Comparison of ENCODE assay signal across 30 cellular contexts in the genomic region with DNA sequence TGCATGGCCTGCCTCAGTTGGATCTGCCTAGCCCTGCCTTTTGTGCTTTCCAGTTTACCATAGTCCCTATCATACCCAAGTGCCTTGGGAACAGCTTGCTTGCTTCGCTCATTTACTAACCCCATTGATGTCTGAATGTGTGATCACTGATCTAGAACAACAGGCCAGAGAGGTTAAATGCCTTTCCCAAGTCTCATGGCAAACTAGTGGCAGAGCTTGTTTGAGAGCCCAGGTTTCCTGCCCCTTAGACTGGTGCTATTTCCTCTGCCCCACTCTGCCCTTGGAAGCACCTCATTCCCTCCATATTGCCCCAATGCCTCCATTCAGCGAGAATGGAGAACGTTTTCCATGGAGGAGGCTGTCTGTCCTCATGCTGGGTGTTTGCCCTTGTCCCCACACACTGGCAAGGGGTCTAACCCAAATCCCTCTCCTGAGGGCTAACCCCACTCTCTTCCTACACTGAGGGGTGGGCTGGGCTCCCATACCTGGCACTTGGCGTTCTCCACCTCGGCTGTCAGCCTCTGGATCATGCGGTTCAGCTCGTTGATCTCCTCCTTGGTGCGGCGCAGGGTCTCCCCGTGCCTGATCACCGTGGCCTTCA. TPM values are rescaled to one million over a fixed set of nuclear protein-coding genes. Genes with fewer than 3 reads are reported as not detected.
DNase-seq lines count a peak whose midpoint lies in the region; ATAC-seq and TF ChIP-seq lines count a peak whose summit lies in the region.
"Had no signal": no experiment of that assay in that cellular context is flagged by ENCODE, and none has a peak within 500 bp of the region (broad histone marks: within the 10 kb centered on the region; RNA-seq: fewer than 3 reads in every experiment).

No MANE protein-coding gene starts in this region.

- dilution Hi-C loops in mammary epithelial cell (cut with HindIII; ENCODE audit: low sequenced_read_pairs) = no loop called here

- ATAC-seq in HG03460 (IDR thresholded peaks at IDR 0.05; ENCODE audit: unreplicated experiment) = no peak
- ATAC-seq: activated CD4-positive, alpha-beta T cell treated with anti-CD3 and anti-CD28 coated beads for 36 hours; activated T-helper 17 cell treated with anti-CD3 and anti-CD28 coated beads, Interleukin-2, amount 50 U/mL, for 72 hours; gastrocnemius medialis; left cardiac atrium had no signal

- TF ChIP-seq CTCF in Calu3 (IDR thresholded peaks at IDR 0.05; ENCODE audit: unreplicated experiment) (no peak), mammary epithelial cell (conservative IDR thresholded peaks at IDR 0.05 in 1 of 2, IDR thresholded peaks at IDR 0.05 in 1 of 2; ENCODE audit: extremely low read depth in 1 of 2, insufficient read depth in 1 of 2, low read depth in 1 of 2, low read length in 2 of 2) (no peak), nephron progenitor cell (IDR thresholded peaks at IDR 0.05) (no peak), uterus (IDR thresholded peaks at IDR 0.05) (no peak)

- peaks cover 19% of the 10 kb centered on the region for H3K36me3 Mint-ChIP-seq in activated CD4-positive, alpha-beta T cell treated with anti-CD3 and anti-CD28 coated beads, Interleukin-2, amount 10 ng/mL, durations not matched to agents 7 days and 5 days (ENCODE audit: low read depth)
- H3K36me3 Mint-ChIP-seq in Calu3 (ENCODE audit: insufficient read depth, unreplicated experiment) (peaks cover 98% of the 10 kb centered on the region), nephron progenitor cell (ENCODE audit: low read depth) (no peaks in the 10 kb centered on the region)
- H3K36me3 Mint-ChIP-seq: memory B cell had no signal

- 86% methylated on average over 10 of the region's 11 CpGs for WGBS in mammary epithelial cell (ENCODE audit: low coverage, missing lambda C conversion rate)

- no TSS peak for BruUV-seq in Calu3 (replicated peaks; lab: Mats Ljungman, UMichigan)
- no TSS peak for BruUV-seq in mammary epithelial cell (replicated peaks; lab: Mats Ljungman, UMichigan)

- H3K27me3 ChIP-seq in mammary epithelial cell (ENCODE audit: insufficient read depth, low read length) = no peaks in the 10 kb centered on the region
- no peaks in the 10 kb centered on the region for H3K27me3 ChIP-seq in uterus

- no peak for TF ChIP-seq POLR2A in uterus (IDR thresholded peaks at IDR 0.05)

- POLR2A ChIA-PET in activated CD4-positive, alpha-beta T cell treated with anti-CD3 and anti-CD28 coated beads, Interleukin-2, amount 10 ng/mL, durations not matched to agents 7 days and 5 days (lab: Charles Lee) = no interaction called here

- H3K9me3 ChIP-seq in mammary epithelial cell (replicated peaks; ENCODE audit: insufficient read depth, low read length) (no peaks in the 10 kb centered on the region), uterus (no peaks in the 10 kb centered on the region)
- H3K9me3 ChIP-seq: gastrocnemius medialis, right atrium auricular region, stomach had no signal

- H3K4me3 ChIP-seq in mammary epithelial cell (replicated peaks in 1 of 3; ENCODE audit: insufficient read depth in 1 of 3, low read depth in 2 of 3, low read length in 3 of 3) (no peak overlapping the region), uterus (no peak overlapping the region)
- H3K4me3 ChIP-seq: gastrocnemius medialis, right atrium auricular region, stomach had no signal

- no peak overlapping the region for H3K9ac ChIP-seq in mammary epithelial cell (ENCODE audit: insufficient read depth, low read length)
- H3K9ac ChIP-seq: parathyroid adenoma had no signal

- H3K9me3 Mint-ChIP-seq in activated CD4-positive, alpha-beta T cell treated with anti-CD3 and anti-CD28 coated beads, Interleukin-2, amount 10 ng/mL, durations not matched to agents 7 days and 5 days = peaks cover 6% of the 10 kb centered on the region
- H3K9me3 Mint-ChIP-seq in Calu3 (ENCODE audit: low read depth, unreplicated experiment) (no peaks in the 10 kb centered on the region), nephron progenitor cell (no peaks in the 10 kb centered on the region)
- H3K9me3 Mint-ChIP-seq: activated naive CD4-positive, alpha-beta T cell treated with anti-CD3 and anti-CD28 coated beads, Interleukin-2, amount 50 U/mL, for 72 hours; activated T-helper 17 cell treated with anti-CD3 and anti-CD28 coated beads, Interleukin-2, amount 50 U/mL, for 72 hours; CD4-positive, alpha-beta T cell; memory B cell had no signal

- no peak for DNase-seq in activated CD4-positive, alpha-beta T cell treated with anti-CD3 and anti-CD28 coated beads, Interleukin-2, amount 10 ng/mL, durations not matched to agents 7 days and 5 days
- no peak for DNase-seq in activated CD4-positive, alpha-beta T cell treated with anti-CD3 and anti-CD28 coated beads, Interleukin-2, amount 50 U/mL, for 1 hour
- peak; percentile 8 for DNase-seq in Calu3
- peak; percentile 63 for DNase-seq in mammary epithelial cell
- no peak for DNase-seq in nephron progenitor cell
- no peak for DNase-seq in GDM1 (lab: John Stamatoyannopoulos, UW)
- DNase-seq in uterus = no peak
- DNase-seq: activated CD8-positive, alpha-beta memory T cell treated with anti-CD3 and anti-CD28 coated beads, Interleukin-2, amount 50 U/mL, for 4 hours; anterior cingulate cortex; CD4-positive, alpha-beta T cell; EL; GOT3; left cardiac atrium; NCI-H1048; NCI-H1694 treated with DMSO at 0.1 percent for 48 hours; NCI-H446 treated with DMSO at 0.1 percent for 48 hours; SHP77; stomach; T-helper 9 cell had no signal

- intact Hi-C loops in Calu3 (cut with micrococcal nuclease; ENCODE audit: unreplicated experiment) = no loop called here
- intact Hi-C loops in mammary epithelial cell (cut with micrococcal nuclease) = loop anchor here (2.0 kb wide), 1 partner anchor 74 kb away; no protein-coding TSS in a partner anchor
- intact Hi-C loops in uterus (cut with DNase I; ENCODE audit: low total_unique reads) = no loop called here

- peak overlapping the region; percentile 72 for H3K27ac Mint-ChIP-seq in activated CD4-positive, alpha-beta T cell treated with anti-CD3 and anti-CD28 coated beads, Interleukin-2, amount 10 ng/mL, durations not matched to agents 7 days and 5 days
- H3K27ac Mint-ChIP-seq in Calu3 (ENCODE audit: unreplicated experiment) (peak overlapping the region; percentile 96), nephron progenitor cell (no peak overlapping the region)
- H3K27ac Mint-ChIP-seq: activated CD4-positive, alpha-beta T cell treated with anti-CD3 and anti-CD28 coated beads for 36 hours; activated naive CD4-positive, alpha-beta T cell treated with anti-CD3 and anti-CD28 coated beads, Interleukin-2, amount 50 U/mL, for 72 hours; CD4-positive, alpha-beta T cell; memory B cell had no signal

- no peak overlapping the region for H3K4me2 ChIP-seq in mammary epithelial cell (ENCODE audit: insufficient read depth, low read depth, low read length)

- H3K4me3 Mint-ChIP-seq in activated CD4-positive, alpha-beta T cell treated with anti-CD3 and anti-CD28 coated beads, Interleukin-2, amount 10 ng/mL, durations not matched to agents 7 days and 5 days = no peak overlapping the region
- peak overlapping the region; percentile 34 for H3K4me3 Mint-ChIP-seq in Calu3 (ENCODE audit: low read depth, unreplicated experiment)
- H3K4me3 Mint-ChIP-seq in nephron progenitor cell = peak overlapping the region; percentile 30
- H3K4me3 Mint-ChIP-seq: activated CD4-positive, alpha-beta T cell treated with anti-CD3 and anti-CD28 coated beads for 36 hours; CD4-positive, alpha-beta T cell; memory B cell had no signal

- H3K79me2 ChIP-seq in mammary epithelial cell (ENCODE audit: insufficient read depth, low read length) = no peaks in the 10 kb centered on the region
- H3K79me2 ChIP-seq: parathyroid adenoma had no signal

- no peak overlapping the region for H2AFZ ChIP-seq in mammary epithelial cell (ENCODE audit: low read depth, low read length)
- H2AFZ ChIP-seq: parathyroid adenoma had no signal

- H3K4me1 Mint-ChIP-seq in activated CD4-positive, alpha-beta T cell treated with anti-CD3 and anti-CD28 coated beads, Interleukin-2, amount 10 ng/mL, durations not matched to agents 7 days and 5 days = peaks cover 39% of the 10 kb centered on the region
- H3K4me1 Mint-ChIP-seq in Calu3 (ENCODE audit: low read depth, unreplicated experiment) = peaks cover 30% of the 10 kb centered on the region
- peaks cover 28% of the 10 kb centered on the region for H3K4me1 Mint-ChIP-seq in nephron progenitor cell

- peaks cover 5% of the 10 kb centered on the region for H4K20me1 ChIP-seq in mammary epithelial cell (ENCODE audit: insufficient read depth, low read length)

- H3K27me3 Mint-ChIP-seq in activated CD4-positive, alpha-beta T cell treated with anti-CD3 and anti-CD28 coated beads, Interleukin-2, amount 10 ng/mL, durations not matched to agents 7 days and 5 days = peaks cover 40% of the 10 kb centered on the region
- peaks cover 12% of the 10 kb centered on the region for H3K27me3 Mint-ChIP-seq in Calu3 (ENCODE audit: unreplicated experiment)
- peaks cover 96% of the 10 kb centered on the region for H3K27me3 Mint-ChIP-seq in nephron progenitor cell (ENCODE audit: low read depth, poor library complexity)

- in situ Hi-C loops in mammary epithelial cell (cut with MboI; ENCODE audit: low sequenced_read_pairs in 2 of 2) = loop anchor here in 1 of 2 donors (5.0 kb wide), 1 partner anchor 74 kb away; no protein-coding TSS in a partner anchor

- H3K36me3 ChIP-seq in mammary epithelial cell (ENCODE audit: insufficient read depth, low read length) = peaks cover 4% of the 10 kb centered on the region
- H3K36me3 ChIP-seq in uterus = no peaks in the 10 kb centered on the region
- H3K36me3 ChIP-seq: gastrocnemius medialis, right atrium auricular region, stomach had no signal

- H3K4me1 ChIP-seq in mammary epithelial cell (ENCODE audit: insufficient read depth, low read length) (no peaks in the 10 kb centered on the region), uterus (no peaks in the 10 kb centered on the region)

- CTCF ChIA-PET in activated CD4-positive, alpha-beta T cell treated with anti-CD3 and anti-CD28 coated beads, Interleukin-2, amount 10 ng/mL, durations not matched to agents 7 days and 5 days (lab: Charles Lee) = interaction anchor here (0.7 to 1.7 kb wide), 3 partner anchors 11 to 60 kb away, joined by 3 to 6 read pairs (median 4); no protein-coding TSS in a partner anchor
- CTCF ChIA-PET in Calu3 (lab: Charles Lee) (interaction anchor here (1.0 to 1.4 kb wide), 2 partner anchors 26 to 75 kb away, joined by 3 to 4 read pairs; no protein-coding TSS in a partner anchor), mammary epithelial cell (lab: Charles Lee; ENCODE audit: low non-redundant PET) (no interaction called here)

- H3K27ac ChIP-seq in mammary epithelial cell (ENCODE audit: insufficient read depth, low read depth, low read length) = no peak overlapping the region
- no peak overlapping the region for H3K27ac ChIP-seq in uterus
- H3K27ac ChIP-seq: gastrocnemius medialis, parathyroid adenoma, right atrium auricular region, stomach, VCaP had no signal

RNA-seq across cellular contexts. Expression of a gene that starts 19.8 kb away (rescaled TPM):
- total RNA-seq in activated CD4-positive, alpha-beta T cell treated with anti-CD3 and anti-CD28 coated beads, Interleukin-2, amount 10 ng/mL, durations not matched to agents 7 days and 5 days = 1 to 10 TPM; 2.2 to 2.5 TPM
- 2,370 and 2,828 TPM in 2 replicates for total RNA-seq in Calu3 (2022)
- 1,000 to 10,000 TPM; 2,215 to 3,387 TPM for total RNA-seq in mammary epithelial cell
- 3,281 TPM for polyA plus RNA-seq in mammary epithelial cell
- 4,390 TPM for polyA minus RNA-seq in mammary epithelial cell
- 10 to 100 TPM in 1 of 4 donors, 1 to 10 TPM in 2, not detected in 1; 2.1 to 51.2 (median 5.1) TPM for total RNA-seq in uterus
- total RNA-seq: CD4-positive, alpha-beta T cell had no signal
- polyA plus RNA-seq: neural cell had no signal

RNA-seq across cellular contexts. Expression of a gene that starts 21.6 kb away (rescaled TPM):
- total RNA-seq in activated CD4-positive, alpha-beta T cell treated with anti-CD3 and anti-CD28 coated beads, Interleukin-2, amount 10 ng/mL, durations not matched to agents 7 days and 5 days = not detected
- total RNA-seq in Calu3 (2022) (2.6 and 3.6 TPM in 2 replicates), mammary epithelial cell (10 to 100 TPM in 1 of 2 donors, 1 to 10 TPM in 1; 6.3 to 34.9 TPM), uterus (under 1 TPM in 1 of 4 donors, not detected in 3; 0.35 TPM)
- 8.6 TPM for polyA plus RNA-seq in mammary epithelial cell
- polyA minus RNA-seq in mammary epithelial cell = 0.72 TPM
- total RNA-seq: activated CD4-positive, alpha-beta T cell treated with anti-CD3 and anti-CD28 coated beads for 36 hours; CD4-positive, alpha-beta T cell; left cardiac atrium; right atrium auricular region; stomach had no signal
- polyA plus RNA-seq: neural cell, stomach had no signal

RNA-seq across cellular contexts. Expression of a gene that starts 38.5 kb away (rescaled TPM):
- total RNA-seq in activated CD4-positive, alpha-beta T cell treated with anti-CD3 and anti-CD28 coated beads, Interleukin-2, amount 10 ng/mL, durations not matched to agents 7 days and 5 days = not detected
- total RNA-seq in Calu3 (2022) = 0.28 and 0.61 TPM in 2 replicates
- total RNA-seq in mammary epithelial cell = 100 to 1,000 TPM; 176 to 903 TPM
- polyA plus RNA-seq in mammary epithelial cell = 90.5 TPM
- polyA minus RNA-seq in mammary epithelial cell = 21.9 TPM
- not detected for total RNA-seq in uterus
- total RNA-seq: activated CD4-positive, alpha-beta T cell treated with anti-CD3 and anti-CD28 coated beads for 36 hours; activated naive CD4-positive, alpha-beta T cell treated with anti-CD3 and anti-CD28 coated beads, Interleukin-2, amount 50 U/mL, for 72 hours; activated T-helper 17 cell treated with anti-CD3 and anti-CD28 coated beads, Interleukin-2, amount 50 U/mL, for 72 hours; CD4-positive, alpha-beta T cell; fibroblast of lung; gastrocnemius medialis; left cardiac atrium; right atrium auricular region; stomach had no signal
- polyA plus RNA-seq: fibroblast of lung, neural cell had no signal

Comparison
In these comparisons a context has a peak if more than half of its experiments do, and no peak if none do; other contexts are left out.
1. DNase-seq: peak in Calu3 (single experiment) and mammary epithelial cell (single experiment); none in activated CD4-positive, alpha-beta T cell treated with anti-CD3 and anti-CD28 coated beads, Interleukin-2, amount 10 ng/mL, durations not matched to agents 7 days and 5 days (single experiment), activated CD4-positive, alpha-beta T cell treated with anti-CD3 and anti-CD28 coated beads, Interleukin-2, amount 50 U/mL, for 1 hour (single experiment), nephron progenitor cell (single experiment), GDM1 (single experiment) and uterus (0 of 2).
2. RNA of a gene that starts 19.8 kb away (total RNA-seq): 2,215 to 3,387 TPM in mammary epithelial cell and 2,370 to 2,828 TPM in Calu3; 2.1 to 51.2 TPM in uterus and 2.2 to 2.5 TPM in activated CD4-positive, alpha-beta T cell treated with anti-CD3 and anti-CD28 coated beads, Interleukin-2, amount 10 ng/mL, durations not matched to agents 7 days and 5 days; every median in the first group is over 10 times any median in the second.
3. RNA of a gene that starts 38.5 kb away (total RNA-seq): 176 to 903 TPM in mammary epithelial cell; 0.28 to 0.61 TPM in Calu3, not detected in activated CD4-positive, alpha-beta T cell treated with anti-CD3 and anti-CD28 coated beads, Interleukin-2, amount 10 ng/mL, durations not matched to agents 7 days and 5 days and not detected in uterus; every median in the first group is over 100 times any median in the second.